In genomic region chr22:19896665-19897355, GRCh38 we compare ENCODE assay signal across 12 cellular contexts. TPM values are rescaled to one million over a fixed set of nuclear protein-coding genes. Genes with fewer than 3 reads are reported as not detected.
A peak's percentile ranks its signal among the peaks of the same experiment; 100 is the strongest.
DNase-seq lines count a peak whose midpoint lies in the region; ATAC-seq, FAIRE-seq and TF ChIP-seq lines count a peak whose summit lies in the region.
"Had no signal": no experiment of that assay in that cellular context is flagged by ENCODE, and none has a peak within 500 bp of the region (broad histone marks: within the 10 kb centered on the region; RNA-seq: fewer than 3 reads in every experiment).

No MANE protein-coding gene starts in this region.

- POLR2A ChIA-PET in K562 (lab: Yijun Ruan, JAX): interaction anchor here (0.6 to 11.2 kb wide), 19 partner anchors 7 to 193 kb away, joined by 3 to 141 read pairs (median 4); partner anchors contain the start of gene GP1BB

- H3K27ac ChIP-seq in K562 (ENCODE audit: extremely low read depth, low read depth, low read length) (no peak overlapping the region), testis (no peak overlapping the region)
- H3K27ac ChIP-seq: lower lobe of right lung, thoracic aorta had no signal

- 61% methylated on average over 15 of the region's 15 CpGs for WGBS in K562 (ENCODE audit: insufficient coverage, low coverage, missing lambda C conversion rate)
- WGBS in testis, 2 donors: 68 to 82% methylated on average over 5 to 15 of the region's 15 CpGs

- intact Hi-C loops in K562 (cut with micrococcal nuclease) (no loop called here), testis (cut with DNase I; ENCODE audit: low total_unique reads) (no loop called here)

- H3K9me1 ChIP-seq in K562 (ENCODE audit: control insufficient read depth, insufficient read depth, low read length): peaks cover 2% of the 10 kb centered on the region

- H3K4me3 ChIP-seq in K562 (no peak overlapping the region), testis (no peak overlapping the region)
- H3K4me3 ChIP-seq: lower lobe of right lung, thoracic aorta had no signal

- H3K4me1 Mint-ChIP-seq in T-helper 2 cell treated with Interferon-gamma antibody and Interleukin-4, amounts not matched to agents 5 μg/mL and 100 μg/mL, for 36 hours (ENCODE audit: low read depth): peaks cover 14% of the 10 kb centered on the region

- BruUV-seq in K562 (replicated peaks; lab: Mats Ljungman, UMichigan): no TSS peak

- no peaks in the 10 kb centered on the region for H3K27me3 ChIP-seq in K562 (ENCODE audit: control insufficient read depth in 2 of 2, insufficient read depth in 2 of 2, low read length in 2 of 2)
- no peaks in the 10 kb centered on the region for H3K27me3 ChIP-seq in testis

- H2AFZ ChIP-seq in K562 (ENCODE audit: low read depth, low read length): no peak overlapping the region

- peak; percentile 42 for ATAC-seq in K562
- ATAC-seq: lower lobe of right lung had no signal

- in situ Hi-C loops in K562 (cut with MboI): no loop called here

- H3K9me3 Mint-ChIP-seq in T-helper 2 cell treated with Interferon-gamma antibody and Interleukin-4, amounts not matched to agents 5 μg/mL and 100 μg/mL, for 36 hours: no peaks in the 10 kb centered on the region

- no peak overlapping the region for H3K4me3 Mint-ChIP-seq in T-helper 2 cell treated with Interferon-gamma antibody and Interleukin-4, amounts not matched to agents 5 μg/mL and 100 μg/mL, for 36 hours
- H3K4me3 Mint-ChIP-seq: CD14-positive monocyte had no signal

- DNase-seq in stimulated activated CD4-positive, alpha-beta T cell treated with anti-CD3 and anti-CD28 coated beads, Interleukin-15, amount 100 ng/mL, for 24 hours: peak; percentile 40
- no peak for DNase-seq in stimulated activated CD4-positive, alpha-beta T cell treated with anti-CD3 and anti-CD28 coated beads, Interleukin-12 subunit alpha, Interleukin-12 subunit beta, amount 100 ng/mL, for 4 hours
- peak; percentile 62 for DNase-seq in NCI-H2171 treated with DMSO at 0.1 percent for 48 hours (lab: John Stamatoyannopoulos, UW)
- peak in 3 of 4 experiments; percentile 54 to 84 (median 76) for DNase-seq in K562 (ENCODE audit: extremely low read depth in 1 of 4, low spot score in 3 of 4)
- peak; percentile 35 for DNase-seq in testis
- DNase-seq in T-helper 2 cell treated with Interferon-gamma antibody and Interleukin-4, amounts not matched to agents 5 μg/mL and 100 μg/mL, for 36 hours (ENCODE audit: low spot score): no peak
- DNase-seq in GM20000 (ENCODE audit: low spot score): no peak
- DNase-seq in Kasumi-1 (lab: John Stamatoyannopoulos, UW): no peak
- DNase-seq: lower lobe of right lung, NCI-H1105 had no signal

- no peaks in the 10 kb centered on the region for H3K79me2 ChIP-seq in K562 (ENCODE audit: control insufficient read depth, insufficient read depth, low read length)

- TF ChIP-seq POLR2A in K562 (conservative IDR thresholded peaks at IDR 0.05) (no peak), testis (IDR thresholded peaks at IDR 0.05) (no peak)

- H3K36me3 ChIP-seq in K562 (ENCODE audit: control insufficient read depth, insufficient read depth, low read length): peaks cover 26% of the 10 kb centered on the region; the same call in 2 of the 3 replicates
- H3K36me3 ChIP-seq in testis (ENCODE audit: low read depth, missing control alignments): no peaks in the 10 kb centered on the region

- no peaks in the 10 kb centered on the region for H3K9me3 ChIP-seq in K562 (replicated peaks; ENCODE audit: control insufficient read depth, insufficient read depth, low read depth, low read length)
- no peaks in the 10 kb centered on the region for H3K9me3 ChIP-seq in testis
- H3K9me3 ChIP-seq: lower lobe of right lung, thoracic aorta had no signal

- TF ChIP-seq RAD21 in K562 (CRISPR knock-in tag; conservative IDR thresholded peaks at IDR 0.05 in 1 of 2, IDR thresholded peaks at IDR 0.05 in 1 of 2): no peak

- H3K27me3 Mint-ChIP-seq in T-helper 2 cell treated with Interferon-gamma antibody and Interleukin-4, amounts not matched to agents 5 μg/mL and 100 μg/mL, for 36 hours (ENCODE audit: low read depth): no peaks in the 10 kb centered on the region

- peak overlapping the region in 1 of 2 experiments; percentile 53; a peak in 1 of 4 replicates for H3K9ac ChIP-seq in K562 (ENCODE audit: insufficient read depth in 1 of 2, low read depth in 2 of 2, low read length in 2 of 2)

- H3K4me1 ChIP-seq in K562 (replicated peaks in 1 of 2; ENCODE audit: control insufficient read depth in 2 of 2, insufficient read depth in 2 of 2, low read length in 2 of 2) (peaks cover 12 to 51% of the 10 kb centered on the region in 2 experiments), testis (peaks cover 8% of the 10 kb centered on the region)

- no peak overlapping the region for H3K4me2 ChIP-seq in K562 (ENCODE audit: insufficient read depth, low read length)

- CTCF ChIA-PET in K562 (lab: Yijun Ruan, JAX; ENCODE audit: low intra/inter-chr PET ratio): no interaction called here

- FAIRE-seq in K562 (lab: Jason Lieb, UNC): no peak

- TF ChIP-seq CTCF in K562 (IDR thresholded peaks at IDR 0.05 in 2 of 3, conservative IDR thresholded peaks at IDR 0.05 in 1 of 3; ENCODE audit: insufficient read depth in 2 of 3, low read depth in 1 of 3, low read length in 3 of 3) (0 out of 6 replicates have a peak, but pooled peaks of 1 of the 3 experiments have one; percentile 16), testis (IDR thresholded peaks at IDR 0.05) (no peak), GM20000 (IDR thresholded peaks at IDR 0.05; ENCODE audit: extremely low read depth, missing control alignments) (no peak)

- TF ChIP-seq EP300 in K562 (IDR thresholded peaks at IDR 0.05; ENCODE audit: low read length): no peak

- H3K36me3 Mint-ChIP-seq in T-helper 2 cell treated with Interferon-gamma antibody and Interleukin-4, amounts not matched to agents 5 μg/mL and 100 μg/mL, for 36 hours (ENCODE audit: low read depth): no peaks in the 10 kb centered on the region

- H3K27ac Mint-ChIP-seq in T-helper 2 cell treated with Interferon-gamma antibody and Interleukin-4, amounts not matched to agents 5 μg/mL and 100 μg/mL, for 36 hours: no peak overlapping the region

- peaks cover 18% of the 10 kb centered on the region for H4K20me1 ChIP-seq in K562 (replicated peaks; ENCODE audit: control insufficient read depth, insufficient read depth, low read length)

RNA-seq across cellular contexts. Expression of gene GNB1L, which starts 42.1 kb away (rescaled TPM):
- 5.3 and 21.3 TPM in 2 replicates for total RNA-seq in K562 (2011; cell fraction: chromatin; rRNA removed; ENCODE audit: low replicate concordance)
- 21.8 and 25.5 TPM in 2 replicates for total RNA-seq in K562 (2011; cell fraction: nucleolus; rRNA removed)
- 7.3 and 7.8 TPM in 2 replicates for total RNA-seq in K562 (2011; cell fraction: nucleoplasm; rRNA removed)
- total RNA-seq in K562 (2014; rRNA removed): 48.9 and 69.1 TPM in 2 replicates
- total RNA-seq in K562 (2014; rRNA removed; fragmentation: Illumina TruSeq; extraction: Trizol): 0.57 and 0.84 TPM in 2 replicates
- 17.8 and 20.6 TPM in 2 replicates for total RNA-seq in K562 (2015; rRNA removed; fragmentation: Illumina TruSeq; extraction: Trizol)
- 50.5 and 55.3 TPM in 2 replicates for total RNA-seq in K562 (2021)
- 10.2 and 35.0 TPM in 2 replicates for polyA plus RNA-seq in K562 (2011; rRNA removed)
- polyA plus RNA-seq in K562 (2011; cell fraction: cytosol; rRNA removed): 37.2 and 43.8 TPM in 2 replicates
- 33.2 and 43.3 TPM in 2 replicates for polyA plus RNA-seq in K562 (2011; cell fraction: nucleus; rRNA removed)
- polyA plus RNA-seq in K562 (2012): 42.2 and 62.2 TPM in 2 replicates
- polyA plus RNA-seq in K562 (2014; fragmentation: Illumina TruSeq; extraction: Trizol): 1.9 and 18.0 TPM in 2 replicates
- polyA plus RNA-seq in K562 (2014; fragmentation: Nextera tagmentation; extraction: Ambion mirVana): 1 to 10 TPM in 1 of 2 experiments, under 1 TPM in 1; 0.56 to 3.5 TPM
- polyA plus RNA-seq in K562 (2014; rRNA removed): 40.7 and 41.3 TPM in 2 replicates
- 2.8 and 3.7 TPM in 2 replicates for polyA minus RNA-seq in K562 (2011; rRNA and poly(A)+ RNA removed)
- 13.2 and 33.0 TPM in 2 replicates for polyA minus RNA-seq in K562 (2011; cell fraction: cytosol; rRNA and poly(A)+ RNA removed)
- 12.0 and 14.3 TPM in 2 replicates for polyA minus RNA-seq in K562 (2011; cell fraction: nucleus; rRNA and poly(A)+ RNA removed)
- total RNA-seq in testis: 1 to 10 TPM; 5.5 to 6.9 TPM
- 6.0 TPM for polyA plus RNA-seq in testis (ENCODE audit: insufficient read depth, low read depth, low replicate concordance)

RNA-seq across cellular contexts. Expression of gene RTL10, which starts 42.1 kb away (rescaled TPM):
- 82.4 and 192 TPM in 2 replicates for total RNA-seq in K562 (2011; cell fraction: chromatin; rRNA removed; ENCODE audit: low replicate concordance)
- total RNA-seq in K562 (2011; cell fraction: nucleolus; rRNA removed): 134 and 166 TPM in 2 replicates
- total RNA-seq in K562 (2011; cell fraction: nucleoplasm; rRNA removed): 107 and 110 TPM in 2 replicates
- total RNA-seq in K562 (2014; rRNA removed) (32.5 and 42.0 TPM in 2 replicates), K562 (2014; rRNA removed; fragmentation: Illumina TruSeq; extraction: Trizol) (16.3 and 19.8 TPM in 2 replicates), K562 (2015; rRNA removed; fragmentation: Illumina TruSeq; extraction: Trizol) (26.2 and 28.8 TPM in 2 replicates), K562 (2021) (75.4 and 75.5 TPM in 2 replicates), testis (10 to 100 TPM; 11.0 to 14.7 TPM)
- polyA plus RNA-seq in K562 (2011; rRNA removed) (32.7 and 82.6 TPM in 2 replicates), K562 (2014; fragmentation: Illumina TruSeq; extraction: Trizol) (39.2 and 40.1 TPM in 2 replicates), K562 (2014; fragmentation: Nextera tagmentation; extraction: Ambion mirVana) (10 to 100 TPM; 23.6 to 33.7 TPM), K562 (2014; rRNA removed) (28.2 and 31.2 TPM in 2 replicates), testis (ENCODE audit: insufficient read depth, low read depth, low replicate concordance) (10.9 TPM)
- 68.8 and 74.9 TPM in 2 replicates for polyA plus RNA-seq in K562 (2011; cell fraction: cytosol; rRNA removed)
- 124 and 157 TPM in 2 replicates for polyA plus RNA-seq in K562 (2011; cell fraction: nucleus; rRNA removed)
- polyA plus RNA-seq in K562 (2012): 40.3 and 56.9 TPM in 2 replicates
- 49.5 and 66.5 TPM in 2 replicates for polyA minus RNA-seq in K562 (2011; rRNA and poly(A)+ RNA removed)
- polyA minus RNA-seq in K562 (2011; cell fraction: cytosol; rRNA and poly(A)+ RNA removed): 31.7 and 46.0 TPM in 2 replicates
- 42.7 and 85.4 TPM in 2 replicates for polyA minus RNA-seq in K562 (2011; cell fraction: nucleus; rRNA and poly(A)+ RNA removed)

RNA-seq across cellular contexts. Expression of gene COMT, which starts 44.8 kb away (rescaled TPM):
- 125 and 360 TPM in 2 replicates for total RNA-seq in K562 (2011; cell fraction: chromatin; rRNA removed; ENCODE audit: low replicate concordance)
- total RNA-seq in K562 (2011; cell fraction: nucleolus; rRNA removed): 500 and 649 TPM in 2 replicates
- total RNA-seq in K562 (2011; cell fraction: nucleoplasm; rRNA removed): 301 and 358 TPM in 2 replicates
- total RNA-seq in K562 (2014; rRNA removed) (334 and 497 TPM in 2 replicates), K562 (2014; rRNA removed; fragmentation: Illumina TruSeq; extraction: Trizol) (29.4 and 46.3 TPM in 2 replicates), K562 (2015; rRNA removed; fragmentation: Illumina TruSeq; extraction: Trizol) (155 and 156 TPM in 2 replicates), K562 (2021) (348 and 351 TPM in 2 replicates), testis (100 to 1,000 TPM; 278 to 427 TPM)
- polyA plus RNA-seq in K562 (2011; rRNA removed) (185 and 498 TPM in 2 replicates), K562 (2014; fragmentation: Illumina TruSeq; extraction: Trizol) (108 and 305 TPM in 2 replicates), K562 (2014; fragmentation: Nextera tagmentation; extraction: Ambion mirVana) (10 to 100 TPM; 12.5 to 39.6 TPM), K562 (2014; rRNA removed) (263 and 317 TPM in 2 replicates), testis (ENCODE audit: insufficient read depth, low read depth, low replicate concordance) (147 TPM)
- polyA plus RNA-seq in K562 (2011; cell fraction: cytosol; rRNA removed): 652 and 657 TPM in 2 replicates
- polyA plus RNA-seq in K562 (2011; cell fraction: nucleus; rRNA removed): 321 and 432 TPM in 2 replicates
- polyA plus RNA-seq in K562 (2012): 279 and 699 TPM in 2 replicates
- 92.9 and 123 TPM in 2 replicates for polyA minus RNA-seq in K562 (2011; rRNA and poly(A)+ RNA removed)
- 148 and 344 TPM in 2 replicates for polyA minus RNA-seq in K562 (2011; cell fraction: cytosol; rRNA and poly(A)+ RNA removed)
- 63.8 and 154 TPM in 2 replicates for polyA minus RNA-seq in K562 (2011; cell fraction: nucleus; rRNA and poly(A)+ RNA removed)

RNA-seq across cellular contexts. Expression of gene TXNRD2, which starts 44.8 kb away (rescaled TPM):
- total RNA-seq in K562 (2011; cell fraction: chromatin; rRNA removed; ENCODE audit: low replicate concordance): 156 and 367 TPM in 2 replicates
- total RNA-seq in K562 (2011; cell fraction: nucleolus; rRNA removed): 176 and 216 TPM in 2 replicates
- total RNA-seq in K562 (2011; cell fraction: nucleoplasm; rRNA removed): 160 and 165 TPM in 2 replicates
- total RNA-seq in K562 (2014; rRNA removed): 49.4 and 60.7 TPM in 2 replicates
- total RNA-seq in K562 (2014; rRNA removed; fragmentation: Illumina TruSeq; extraction: Trizol): 25.1 and 32.6 TPM in 2 replicates
- total RNA-seq in K562 (2015; rRNA removed; fragmentation: Illumina TruSeq; extraction: Trizol): 45.9 and 50.4 TPM in 2 replicates
- total RNA-seq in K562 (2021): 78.2 and 80.2 TPM in 2 replicates
- polyA plus RNA-seq in K562 (2011; rRNA removed): 50.2 and 93.6 TPM in 2 replicates
- polyA plus RNA-seq in K562 (2011; cell fraction: cytosol; rRNA removed): 84.2 and 98.0 TPM in 2 replicates
- 148 and 181 TPM in 2 replicates for polyA plus RNA-seq in K562 (2011; cell fraction: nucleus; rRNA removed)
- polyA plus RNA-seq in K562 (2012): 83.1 and 83.5 TPM in 2 replicates
- 45.0 and 66.1 TPM in 2 replicates for polyA plus RNA-seq in K562 (2014; fragmentation: Illumina TruSeq; extraction: Trizol)
- polyA plus RNA-seq in K562 (2014; fragmentation: Nextera tagmentation; extraction: Ambion mirVana): 1 to 10 TPM; 3.3 to 4.4 TPM
- polyA plus RNA-seq in K562 (2014; rRNA removed): 52.5 and 57.0 TPM in 2 replicates
- 44.4 and 47.5 TPM in 2 replicates for polyA minus RNA-seq in K562 (2011; rRNA and poly(A)+ RNA removed)
- 55.3 and 75.6 TPM in 2 replicates for polyA minus RNA-seq in K562 (2011; cell fraction: cytosol; rRNA and poly(A)+ RNA removed)
- 57.4 and 103 TPM in 2 replicates for polyA minus RNA-seq in K562 (2011; cell fraction: nucleus; rRNA and poly(A)+ RNA removed)
- total RNA-seq in testis: 10 to 100 TPM; 36.6 to 49.9 TPM
- 28.7 TPM for polyA plus RNA-seq in testis (ENCODE audit: insufficient read depth, low read depth, low replicate concordance)

Comparison
In these comparisons a context has a peak if more than half of its experiments do, and no peak if none do; other contexts are left out.
1. DNase-seq: peak in stimulated activated CD4-positive, alpha-beta T cell treated with anti-CD3 and anti-CD28 coated beads, Interleukin-15, amount 100 ng/mL, for 24 hours (single experiment), NCI-H2171 treated with DMSO at 0.1 percent for 48 hours (single experiment), K562 (3 of 4) and testis (single experiment); none in stimulated activated CD4-positive, alpha-beta T cell treated with anti-CD3 and anti-CD28 coated beads, Interleukin-12 subunit alpha, Interleukin-12 subunit beta, amount 100 ng/mL, for 4 hours (single experiment), T-helper 2 cell treated with Interferon-gamma antibody and Interleukin-4, amounts not matched to agents 5 μg/mL and 100 μg/mL, for 36 hours (single experiment), GM20000 (single experiment) and Kasumi-1 (0 of 2).